In genomic region chr19:48656840-48657474, GRCh38 we compare ENCODE assay signal across 1 cellular context.
TF ChIP-seq lines count a peak whose summit lies in the region.

No MANE protein-coding gene starts in this region.

TF ChIP-seq in GM23338, 12 proteins besides CTCF, POLR2A, EP300 and RAD21:
- TF ChIP-seq EZH2phosphoT487 (IDR thresholded peaks at IDR 0.05; ENCODE audit: unreplicated experiment), result no peak
